ENCODE assay signal across 10 cellular contexts in genomic region chr10:6778992-6779701, GRCh38.
A peak's percentile ranks its signal among the peaks of the same experiment; 100 is the strongest.
DNase-seq lines count a peak whose midpoint lies in the region; ATAC-seq, FAIRE-seq and TF ChIP-seq lines count a peak whose summit lies in the region.
"Had no signal": no experiment of that assay in that cellular context is flagged by ENCODE, and none has a peak within 500 bp of the region (broad histone marks: within the 10 kb centered on the region; RNA-seq: fewer than 3 reads in every experiment).

No MANE protein-coding gene starts in this region.

- H3K4me3 ChIP-seq in AG04449 (ENCODE audit: low read depth, low read length) = no peak overlapping the region
- no peak overlapping the region for H3K4me3 ChIP-seq in lower lobe of right lung
- H3K4me3 ChIP-seq: spleen had no signal

- no peak for TF ChIP-seq CTCF in AG04449 (IDR thresholded peaks at IDR 0.05; ENCODE audit: insufficient read depth, low read length, missing control alignments)
- no peak for TF ChIP-seq CTCF in lower lobe of right lung (IDR thresholded peaks at IDR 0.05)

- H3K27ac ChIP-seq in caudate nucleus (ENCODE audit: low read depth, low read length) (peak overlapping the region; percentile 79), lower lobe of right lung (no peak overlapping the region)
- H3K27ac ChIP-seq: spleen had no signal

- H3K36me3 ChIP-seq in lower lobe of right lung = no peaks in the 10 kb centered on the region
- H3K36me3 ChIP-seq: spleen had no signal

- no peaks in the 10 kb centered on the region for H3K9me3 ChIP-seq in lower lobe of right lung
- H3K9me3 ChIP-seq: spleen had no signal

- intact Hi-C loops in lower lobe of right lung (cut with DNase I) = no loop called here

- peak; percentile 98 for FAIRE-seq in HTR-8/SVneo (lab: Jason Lieb, UNC)
- FAIRE-seq: TTC549 had no signal

- DNase-seq in AG04449 (ENCODE audit: low read depth, low spot score) (peak; percentile 89), HTR-8/SVneo (ENCODE audit: insufficient read length, low spot score) (peak; percentile 82), caudate nucleus (lab: John Stamatoyannopoulos, UW) (peak in 20 of 61 donors; percentile 7 to 74 (median 31)), lower lobe of right lung (no peak), NCI-H1105 (lab: John Stamatoyannopoulos, UW) (no peak), left lobe of liver (ENCODE audit: low spot score) (no peak)
- no peak for DNase-seq in activated effector memory CD4-positive, alpha-beta T cell treated with anti-CD3 and anti-CD28 coated beads, Interleukin-2, amount 50 U/mL, for 16 hours
- DNase-seq: spleen had no signal

- no peaks in the 10 kb centered on the region for H3K4me1 ChIP-seq in lower lobe of right lung

- ATAC-seq in lower lobe of right lung (peak; percentile 72 to 77), GM21367 (IDR thresholded peaks at IDR 0.05; ENCODE audit: unreplicated experiment) (no peak), left lobe of liver (no peak)

- POLR2A ChIA-PET in AG04449 (lab: Yijun Ruan, JAX) = no interaction called here

- CTCF ChIA-PET in AG04449 (lab: Yijun Ruan, JAX) = no interaction called here

- H3K27me3 ChIP-seq in lower lobe of right lung (ENCODE audit: low read depth) = no peaks in the 10 kb centered on the region

Comparison
In these comparisons a context has a peak if more than half of its experiments do, and no peak if none do; other contexts are left out.
1. DNase-seq: peak in AG04449 (single experiment) and HTR-8/SVneo (single experiment); none in lower lobe of right lung (single experiment), NCI-H1105 (single experiment), activated effector memory CD4-positive, alpha-beta T cell treated with anti-CD3 and anti-CD28 coated beads, Interleukin-2, amount 50 U/mL, for 16 hours (single experiment) and left lobe of liver (single experiment).
2. ATAC-seq: peak in lower lobe of right lung (2 of 2); none in GM21367 (single experiment) and left lobe of liver (single experiment).